16 cellular contexts compared by ENCODE assay signal in the genomic region with DNA sequence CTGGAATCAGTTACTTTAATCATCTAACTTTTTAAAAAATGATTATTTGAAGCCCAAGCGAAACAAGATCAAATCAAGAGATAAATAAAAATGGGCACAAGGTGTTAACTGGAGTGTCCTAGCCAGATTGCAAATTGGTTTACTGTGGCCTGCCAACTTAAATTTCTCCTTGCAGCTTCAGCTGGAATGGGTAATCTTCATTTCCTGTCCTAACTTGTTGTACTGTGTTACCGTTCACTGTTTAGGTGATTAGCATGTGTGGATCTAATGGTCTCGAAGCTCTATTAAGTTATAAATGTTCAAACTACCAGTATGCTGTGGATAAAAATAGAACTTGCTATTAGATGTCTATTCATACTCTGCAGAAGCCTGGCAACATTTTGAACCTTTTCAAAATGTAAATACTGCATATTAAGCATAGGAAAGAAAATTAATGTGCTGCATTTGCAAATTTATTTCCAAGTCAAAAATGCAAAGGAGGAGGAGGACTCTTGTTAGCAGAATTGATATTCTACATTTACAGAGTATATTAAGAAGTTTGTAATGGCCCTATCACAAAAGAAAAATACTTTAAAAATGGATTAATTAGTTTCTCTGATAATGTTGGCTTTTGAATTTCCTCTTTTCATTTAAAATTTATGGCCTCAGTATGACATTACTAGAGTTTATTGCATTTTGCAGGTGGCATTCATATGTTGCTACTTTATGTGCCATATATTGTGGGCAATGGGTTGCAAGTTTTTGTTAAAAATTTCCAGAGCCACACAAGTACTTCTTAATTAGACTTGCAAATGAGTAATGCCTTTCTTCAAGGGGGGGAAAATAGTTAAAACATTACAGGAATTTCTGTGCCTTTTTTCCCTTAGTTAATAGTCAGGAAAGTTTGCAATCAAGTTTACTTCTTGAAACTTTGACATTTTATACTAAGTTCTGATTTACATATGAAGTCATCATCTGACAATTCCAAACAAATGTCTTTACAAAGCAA.
DNase-seq lines count a peak whose midpoint lies in the region; ATAC-seq and TF ChIP-seq lines count a peak whose summit lies in the region.
"Had no signal": no experiment of that assay in that cellular context is flagged by ENCODE, and none has a peak within 500 bp of the region (broad histone marks: within the 10 kb centered on the region; RNA-seq: fewer than 3 reads in every experiment).

No MANE protein-coding gene starts in this region.

- H3K4me1 Mint-ChIP-seq in CD8-positive, alpha-beta T cell (ENCODE audit: low read depth), result peaks cover 21% of the 10 kb centered on the region
- peaks cover 66% of the 10 kb centered on the region for H3K4me1 Mint-ChIP-seq in Calu3 (ENCODE audit: low read depth, unreplicated experiment)

- no peaks in the 10 kb centered on the region for H3K36me3 Mint-ChIP-seq in CD8-positive, alpha-beta T cell
- peaks cover 12% of the 10 kb centered on the region for H3K36me3 Mint-ChIP-seq in Calu3 (ENCODE audit: insufficient read depth, unreplicated experiment)

- CTCF ChIA-PET in CD8-positive, alpha-beta T cell (lab: Charles Lee), result no interaction called here
- CTCF ChIA-PET in Calu3 (lab: Charles Lee), result no interaction called here

- no peaks in the 10 kb centered on the region for H3K27me3 ChIP-seq in tibial artery
- no peaks in the 10 kb centered on the region for H3K27me3 ChIP-seq in CD8-positive, alpha-beta T cell (ENCODE audit: insufficient read depth, low read length)

- H3K36me3 ChIP-seq in tibial artery, result no peaks in the 10 kb centered on the region
- H3K36me3 ChIP-seq in CD8-positive, alpha-beta T cell (ENCODE audit: insufficient read depth, low read length), result no peaks in the 10 kb centered on the region
- H3K36me3 ChIP-seq: HAP-1 had no signal

- no peaks in the 10 kb centered on the region for H3K27me3 Mint-ChIP-seq in CD8-positive, alpha-beta T cell (ENCODE audit: low read depth)
- H3K27me3 Mint-ChIP-seq in Calu3 (ENCODE audit: unreplicated experiment), result no peaks in the 10 kb centered on the region
- H3K27me3 Mint-ChIP-seq: stimulated activated naive CD8-positive, alpha-beta T cell treated with anti-CD3 and anti-CD28 coated beads, Interleukin-15, Interleukin-2, amounts not matched to agents 100 ng/mL and 50 ng/mL, for 24 hours had no signal

- DNase-seq in NCI-H748 (lab: John Stamatoyannopoulos, UW; ENCODE audit: unreplicated experiment) (peak; percentile 2), NCI-H748 treated with DMSO at 0.1 percent for 48 hours (lab: John Stamatoyannopoulos, UW) (no peak), NCI-H82 treated with DMSO at 0.1 percent for 48 hours (lab: John Stamatoyannopoulos, UW; ENCODE audit: unreplicated experiment) (peak; percentile 47), epithelial cell of prostate (ENCODE audit: low read depth, low spot score) (no peak), tibial artery (no peak), Calu3 (no peak)
- no peak for DNase-seq in CD8-positive, alpha-beta T cell
- DNase-seq: activated naive CD4-positive, alpha-beta T cell; caudate nucleus; effector memory CD4-positive, alpha-beta T cell; Kasumi-1 had no signal

- ATAC-seq in CD8-positive, alpha-beta T cell, result no peak
- ATAC-seq in HG03175 (IDR thresholded peaks at IDR 0.05; ENCODE audit: unreplicated experiment), result no peak
- ATAC-seq: SK-N-SH treated with all-trans-retinoic acid at 6 μM for 48 hours had no signal

- peak overlapping the region; percentile 4 for H3K27ac ChIP-seq in epithelial cell of prostate
- peak overlapping the region; percentile 4 to 44 for H3K27ac ChIP-seq in tibial artery
- H3K27ac ChIP-seq in CD8-positive, alpha-beta T cell (ENCODE audit: low read depth, low read length), result no peak overlapping the region
- H3K27ac ChIP-seq: HL-60 had no signal

- intact Hi-C loops in tibial artery (cut with DNase I; ENCODE audit: low total_unique reads), result no loop called here
- intact Hi-C loops in CD8-positive, alpha-beta T cell (cut with DNase I, micrococcal nuclease), result loop anchor here (5.0 to 10.0 kb wide), 2 partner anchors 280 to 492 kb away; no protein-coding TSS in a partner anchor
- intact Hi-C loops in Calu3 (cut with micrococcal nuclease; ENCODE audit: unreplicated experiment), result loop anchor here (5.0 kb wide), 1 partner anchor 282 kb away; no protein-coding TSS in a partner anchor

- H3K9me3 Mint-ChIP-seq in CD8-positive, alpha-beta T cell, result no peaks in the 10 kb centered on the region
- no peaks in the 10 kb centered on the region for H3K9me3 Mint-ChIP-seq in Calu3 (ENCODE audit: low read depth, unreplicated experiment)
- H3K9me3 Mint-ChIP-seq: stimulated activated naive CD8-positive, alpha-beta T cell treated with anti-CD3 and anti-CD28 coated beads, Interleukin-15, Interleukin-2, amounts not matched to agents 100 ng/mL and 50 ng/mL, for 24 hours had no signal

- H3K4me1 ChIP-seq in tibial artery, result peaks cover 0 to 68% (median 25%) of the 10 kb centered on the region in 4 donors
- peaks cover 9% of the 10 kb centered on the region for H3K4me1 ChIP-seq in CD8-positive, alpha-beta T cell (ENCODE audit: insufficient read depth, low read length)

- no TSS peak for BruUV-seq in Calu3 (replicated peaks; lab: Mats Ljungman, UMichigan)

- no peak overlapping the region for H3K4me3 Mint-ChIP-seq in CD8-positive, alpha-beta T cell
- H3K4me3 Mint-ChIP-seq in Calu3 (ENCODE audit: low read depth, unreplicated experiment), result no peak overlapping the region
- H3K4me3 Mint-ChIP-seq: stimulated activated naive CD8-positive, alpha-beta T cell treated with anti-CD3 and anti-CD28 coated beads, Interleukin-15, Interleukin-2, amounts not matched to agents 100 ng/mL and 50 ng/mL, for 24 hours had no signal

- POLR2A ChIA-PET in CD8-positive, alpha-beta T cell (lab: Charles Lee), result no interaction called here

- H3K9me3 ChIP-seq in tibial artery, result no peaks in the 10 kb centered on the region
- no peaks in the 10 kb centered on the region for H3K9me3 ChIP-seq in CD8-positive, alpha-beta T cell (ENCODE audit: low read length)
- H3K9me3 ChIP-seq: HAP-1 had no signal

- no peak overlapping the region for H3K4me3 ChIP-seq in tibial artery
- H3K4me3 ChIP-seq in CD8-positive, alpha-beta T cell (ENCODE audit: low read depth, low read length), result no peak overlapping the region
- H3K4me3 ChIP-seq: HAP-1 had no signal

- TF ChIP-seq CTCF in tibial artery (IDR thresholded peaks at IDR 0.05) (no peak), Calu3 (IDR thresholded peaks at IDR 0.05; ENCODE audit: unreplicated experiment) (no peak)
- TF ChIP-seq CTCF in CD8-positive, alpha-beta T cell (IDR thresholded peaks at IDR 0.05), result no peak

- H3K27ac Mint-ChIP-seq in CD8-positive, alpha-beta T cell, result no peak overlapping the region
- H3K27ac Mint-ChIP-seq in Calu3 (ENCODE audit: unreplicated experiment), result no peak overlapping the region
- H3K27ac Mint-ChIP-seq: stimulated activated naive CD8-positive, alpha-beta T cell treated with anti-CD3 and anti-CD28 coated beads, Interleukin-15, Interleukin-2, amounts not matched to agents 100 ng/mL and 50 ng/mL, for 24 hours had no signal

Comparison
In these comparisons a context has a peak if more than half of its experiments do, and no peak if none do; other contexts are left out.
1. DNase-seq: peak in NCI-H748 (single experiment) and NCI-H82 treated with DMSO at 0.1 percent for 48 hours (single experiment); none in NCI-H748 treated with DMSO at 0.1 percent for 48 hours (single experiment), epithelial cell of prostate (single experiment), tibial artery (0 of 2), CD8-positive, alpha-beta T cell (0 of 7) and Calu3 (single experiment).